Comparison of ENCODE assay signal across 10 cellular contexts in genomic region chr1:8663915-8664331, GRCh38.
DNase-seq lines count a peak whose midpoint lies in the region; ATAC-seq and TF ChIP-seq lines count a peak whose summit lies in the region.
"Had no signal": no experiment of that assay in that cellular context is flagged by ENCODE, and none has a peak within 500 bp of the region (broad histone marks: within the 10 kb centered on the region; RNA-seq: fewer than 3 reads in every experiment).

No MANE protein-coding gene starts in this region.

- peaks cover 3% of the 10 kb centered on the region for H3K9me3 Mint-ChIP-seq in natural killer cell treated with Interleukin-12 subunit alpha and Interleukin-12 subunit beta and Interleukin-15 and Interleukin-18, amount 100 ng/mL, for 72 hours
- H3K9me3 Mint-ChIP-seq: T-helper 2 cell treated with Interferon-gamma antibody and Interleukin-4, amounts not matched to agents 5 μg/mL and 100 μg/mL, for 36 hours had no signal

- no peak overlapping the region for H3K4me3 ChIP-seq in colonic mucosa

- peaks cover 7 to 11% of the 10 kb centered on the region in 2 donors for H3K4me1 Mint-ChIP-seq in natural killer cell treated with Interleukin-12 subunit alpha and Interleukin-12 subunit beta and Interleukin-15 and Interleukin-18, amount 100 ng/mL, for 72 hours (ENCODE audit: low read depth in 2 of 2)

- DNase-seq in colonic mucosa (no peak), NCI-H1105 treated with DMSO at 0.1 percent for 48 hours (lab: John Stamatoyannopoulos, UW) (no peak), NCI-H2227 (lab: John Stamatoyannopoulos, UW; ENCODE audit: unreplicated experiment) (no peak), HuH-7 (ENCODE audit: low spot score) (no peak)
- no peak for DNase-seq in natural killer cell treated with Interleukin-12 subunit alpha and Interleukin-12 subunit beta and Interleukin-15 and Interleukin-18, amount 100 ng/mL, for 72 hours (ENCODE audit: low spot score)

- peak; percentile 47 for ATAC-seq in GM18498 (IDR thresholded peaks at IDR 0.05; ENCODE audit: unreplicated experiment)
- peak; percentile 65 for ATAC-seq in HG03159 (IDR thresholded peaks at IDR 0.05; ENCODE audit: unreplicated experiment)
- ATAC-seq in natural killer cell treated with Interleukin-12 subunit alpha and Interleukin-12 subunit beta and Interleukin-15 and Interleukin-18, amount 100 ng/mL, for 72 hours, result peak; percentile 72 to 86
- ATAC-seq in GM19395 (IDR thresholded peaks at IDR 0.05; ENCODE audit: unreplicated experiment), result no peak
- ATAC-seq: HCT116 had no signal

- H3K4me3 Mint-ChIP-seq in natural killer cell treated with Interleukin-12 subunit alpha and Interleukin-12 subunit beta and Interleukin-15 and Interleukin-18, amount 100 ng/mL, for 72 hours, result no peak overlapping the region
- H3K4me3 Mint-ChIP-seq: T-helper 2 cell treated with Interferon-gamma antibody and Interleukin-4, amounts not matched to agents 5 μg/mL and 100 μg/mL, for 36 hours had no signal

- H3K27ac ChIP-seq in colonic mucosa, result peak overlapping the region; percentile 36

- no peak for TF ChIP-seq CTCF in colonic mucosa (IDR thresholded peaks at IDR 0.05)

- H3K36me3 ChIP-seq in colonic mucosa, result no peaks in the 10 kb centered on the region

- H3K36me3 Mint-ChIP-seq in natural killer cell treated with Interleukin-12 subunit alpha and Interleukin-12 subunit beta and Interleukin-15 and Interleukin-18, amount 100 ng/mL, for 72 hours, result no peaks in the 10 kb centered on the region

- no peaks in the 10 kb centered on the region for H3K27me3 Mint-ChIP-seq in natural killer cell treated with Interleukin-12 subunit alpha and Interleukin-12 subunit beta and Interleukin-15 and Interleukin-18, amount 100 ng/mL, for 72 hours

- no peaks in the 10 kb centered on the region for H3K27me3 ChIP-seq in colonic mucosa

- peaks cover 26% of the 10 kb centered on the region for H3K4me1 ChIP-seq in colonic mucosa

- H3K27ac Mint-ChIP-seq in natural killer cell treated with Interleukin-12 subunit alpha and Interleukin-12 subunit beta and Interleukin-15 and Interleukin-18, amount 100 ng/mL, for 72 hours, result no peak overlapping the region
- H3K27ac Mint-ChIP-seq: T-helper 2 cell treated with Interferon-gamma antibody and Interleukin-4, amounts not matched to agents 5 μg/mL and 100 μg/mL, for 36 hours had no signal

- intact Hi-C loops in colonic mucosa (cut with DNase I), result no loop called here

- H3K9ac ChIP-seq in colonic mucosa (ENCODE audit: low read depth in 2 of 2, low read length in 2 of 2), result no peak overlapping the region

- no peaks in the 10 kb centered on the region for H3K9me3 ChIP-seq in colonic mucosa
